ENCODE assay signal across 8 cellular contexts in the genomic region with DNA sequence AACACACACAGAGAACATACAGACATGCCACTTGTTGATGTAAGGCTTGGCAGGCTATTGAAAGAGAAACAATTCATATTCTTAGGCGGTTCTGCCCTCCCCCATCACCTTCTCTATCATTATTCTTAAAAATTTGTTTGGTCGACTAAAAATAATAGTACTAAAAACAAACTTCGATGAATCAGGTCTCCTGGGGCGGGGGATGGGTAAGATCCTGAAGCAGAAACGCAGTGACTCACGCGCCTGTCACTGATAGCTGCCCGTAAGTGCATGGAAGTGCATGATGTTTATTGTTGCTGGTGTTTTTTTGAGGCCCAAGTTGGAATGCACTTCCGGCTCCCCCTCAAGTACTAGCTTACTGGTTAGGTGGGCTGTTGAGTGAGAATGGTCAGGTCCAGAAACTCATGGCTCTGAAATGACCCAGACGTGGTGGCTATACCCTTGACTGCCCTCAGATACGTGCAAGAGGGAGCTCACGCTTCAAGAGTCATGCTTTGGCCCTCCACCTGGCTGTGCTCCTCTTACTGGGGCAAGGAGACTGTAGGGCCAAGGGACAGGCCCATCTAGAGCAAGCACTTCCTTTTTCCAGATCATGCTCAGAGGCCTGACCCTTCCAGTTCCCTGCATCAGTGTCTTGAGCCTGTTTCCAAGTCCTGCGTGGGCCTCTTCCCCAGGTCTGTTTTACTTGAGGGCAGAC. TPM values are rescaled to one million over a fixed set of nuclear protein-coding genes. Genes with fewer than 3 reads are reported as not detected.
DNase-seq lines count a peak whose midpoint lies in the region; ATAC-seq lines count a peak whose summit lies in the region.

No MANE protein-coding gene starts in this region.

- no peaks in the 10 kb centered on the region for H3K27me3 Mint-ChIP-seq in activated CD4-positive, alpha-beta memory T cell treated with anti-CD3 and anti-CD28 coated beads, Interleukin-2, amount 10 ng/mL, durations not matched to agents 7 days and 5 days

- peaks cover 85% of the 10 kb centered on the region for H3K36me3 Mint-ChIP-seq in activated CD4-positive, alpha-beta memory T cell treated with anti-CD3 and anti-CD28 coated beads, Interleukin-2, amount 10 ng/mL, durations not matched to agents 7 days and 5 days (ENCODE audit: low read depth)

- H3K4me3 Mint-ChIP-seq in activated CD4-positive, alpha-beta memory T cell treated with anti-CD3 and anti-CD28 coated beads, Interleukin-2, amount 10 ng/mL, durations not matched to agents 7 days and 5 days, result peak overlapping the region; percentile 43

- peaks cover 93% of the 10 kb centered on the region for H3K4me1 Mint-ChIP-seq in activated CD4-positive, alpha-beta memory T cell treated with anti-CD3 and anti-CD28 coated beads, Interleukin-2, amount 10 ng/mL, durations not matched to agents 7 days and 5 days

- H3K27ac Mint-ChIP-seq in activated CD4-positive, alpha-beta memory T cell treated with anti-CD3 and anti-CD28 coated beads, Interleukin-2, amount 10 ng/mL, durations not matched to agents 7 days and 5 days, result peak overlapping the region; percentile 70

- CTCF ChIA-PET in activated CD4-positive, alpha-beta memory T cell treated with anti-CD3 and anti-CD28 coated beads, Interleukin-2, amount 10 ng/mL, durations not matched to agents 7 days and 5 days (lab: Charles Lee), result interaction anchor here (2.9 kb wide), 1 partner anchor 10 kb away, joined by 8 read pairs; a partner anchor contains a TSS

- H3K9me3 Mint-ChIP-seq in activated CD4-positive, alpha-beta memory T cell treated with anti-CD3 and anti-CD28 coated beads, Interleukin-2, amount 10 ng/mL, durations not matched to agents 7 days and 5 days, result no peaks in the 10 kb centered on the region

- ATAC-seq in HG02981 (IDR thresholded peaks at IDR 0.05; ENCODE audit: unreplicated experiment) (peak; percentile 35), HG02763 (IDR thresholded peaks at IDR 0.05; ENCODE audit: unreplicated experiment) (no peak)

- POLR2A ChIA-PET in activated CD4-positive, alpha-beta memory T cell treated with anti-CD3 and anti-CD28 coated beads, Interleukin-2, amount 10 ng/mL, durations not matched to agents 7 days and 5 days (lab: Charles Lee), result interaction anchor here (0.7 to 16.8 kb wide), 4 partner anchors 8 to 23 kb away, joined by 3 to 489 read pairs (median 188); a partner anchor contains a TSS

- H3K4me3 ChIP-seq in GM08714 (ENCODE audit: low read length), result peak overlapping the region; percentile 13; the same call in 1 of the 2 replicates

- no peak for DNase-seq in activated CD4-positive, alpha-beta memory T cell treated with anti-CD3 and anti-CD28 coated beads, Interleukin-2, amount 10 ng/mL, durations not matched to agents 7 days and 5 days
- DNase-seq in lung microvascular endothelial cell (ENCODE audit: low read depth in 2 of 2) (peak; percentile 61 to 93), NCI-H1436 treated with DMSO at 0.1 percent for 48 hours (lab: John Stamatoyannopoulos, UW) (no peak), NCI-H2029 treated with DMSO at 0.1 percent for 48 hours (lab: John Stamatoyannopoulos, UW) (no peak)
- no peak for DNase-seq in stimulated activated CD8-positive, alpha-beta memory T cell treated with anti-CD3 and anti-CD28 coated beads, Interleukin-4, amount 100 ng/mL, for 48 hours

RNA-seq across cellular contexts. Expression of a gene that starts 10.9 kb away (rescaled TPM):
- 100 to 1,000 TPM; 145 to 148 TPM for total RNA-seq in activated CD4-positive, alpha-beta memory T cell treated with anti-CD3 and anti-CD28 coated beads, Interleukin-2, amount 10 ng/mL, durations not matched to agents 7 days and 5 days
- 5.4 and 12.0 TPM in 2 replicates for total RNA-seq in lung microvascular endothelial cell

Comparison
In these comparisons a context has a peak if more than half of its experiments do, and no peak if none do; other contexts are left out.
1. DNase-seq: peak in lung microvascular endothelial cell (2 of 2); none in activated CD4-positive, alpha-beta memory T cell treated with anti-CD3 and anti-CD28 coated beads, Interleukin-2, amount 10 ng/mL, durations not matched to agents 7 days and 5 days (single experiment), NCI-H1436 treated with DMSO at 0.1 percent for 48 hours (single experiment), stimulated activated CD8-positive, alpha-beta memory T cell treated with anti-CD3 and anti-CD28 coated beads, Interleukin-4, amount 100 ng/mL, for 48 hours (single experiment) and NCI-H2029 treated with DMSO at 0.1 percent for 48 hours (single experiment).
2. RNA of a gene that starts 10.9 kb away (total RNA-seq): 145 to 148 TPM in activated CD4-positive, alpha-beta memory T cell treated with anti-CD3 and anti-CD28 coated beads, Interleukin-2, amount 10 ng/mL, durations not matched to agents 7 days and 5 days; 5.4 to 12.0 TPM in lung microvascular endothelial cell; every median in the first group is over 10 times any median in the second.